ENCODE assay signal across 1 cellular context in genomic region chr21:44067011-44067839, GRCh38.
TF ChIP-seq lines count a peak whose summit lies in the region.

No MANE protein-coding gene starts in this region.

TF ChIP-seq in HepG2, 621 proteins besides CTCF, POLR2A, EP300 and RAD21:
- TF ChIP-seq ZNF512 (CRISPR knock-in tag; IDR thresholded peaks at IDR 0.05), result no peak
- no peak for TF ChIP-seq DDIT3 (CRISPR knock-in tag; IDR thresholded peaks at IDR 0.05)
- no peak for TF ChIP-seq GTF3A (CRISPR knock-in tag; conservative IDR thresholded peaks at IDR 0.05)
- TF ChIP-seq STAG1 (CRISPR knock-in tag; IDR thresholded peaks at IDR 0.05), result peak; percentile 47
- TF ChIP-seq NONO (IDR thresholded peaks at IDR 0.05), result no peak
- no peak for TF ChIP-seq NONO (CRISPR knock-in tag; conservative IDR thresholded peaks at IDR 0.05)
- TF ChIP-seq PATZ1 (CRISPR knock-in tag; IDR thresholded peaks at IDR 0.05), result 0 out of 2 replicates have a peak, but pooled peaks have one; percentile 31
- peak; percentile 95 for TF ChIP-seq ZNF740 (CRISPR knock-in tag; IDR thresholded peaks at IDR 0.05)
- no peak for TF ChIP-seq ZNF547 (CRISPR knock-in tag; IDR thresholded peaks at IDR 0.05)
- TF ChIP-seq RBM22 (optimal IDR thresholded peaks at IDR 0.05; ENCODE audit: low read length), result peak; percentile 49
- TF ChIP-seq RFX5 (IDR thresholded peaks at IDR 0.05; ENCODE audit: low read depth, low read length), result no peak
- TF ChIP-seq SNAI1 (CRISPR knock-in tag; IDR thresholded peaks at IDR 0.05; ENCODE audit: borderline replicate concordance), result no peak
TF ChIP-seq in HepG2: peak in this region for 4.
